In the genomic region with DNA sequence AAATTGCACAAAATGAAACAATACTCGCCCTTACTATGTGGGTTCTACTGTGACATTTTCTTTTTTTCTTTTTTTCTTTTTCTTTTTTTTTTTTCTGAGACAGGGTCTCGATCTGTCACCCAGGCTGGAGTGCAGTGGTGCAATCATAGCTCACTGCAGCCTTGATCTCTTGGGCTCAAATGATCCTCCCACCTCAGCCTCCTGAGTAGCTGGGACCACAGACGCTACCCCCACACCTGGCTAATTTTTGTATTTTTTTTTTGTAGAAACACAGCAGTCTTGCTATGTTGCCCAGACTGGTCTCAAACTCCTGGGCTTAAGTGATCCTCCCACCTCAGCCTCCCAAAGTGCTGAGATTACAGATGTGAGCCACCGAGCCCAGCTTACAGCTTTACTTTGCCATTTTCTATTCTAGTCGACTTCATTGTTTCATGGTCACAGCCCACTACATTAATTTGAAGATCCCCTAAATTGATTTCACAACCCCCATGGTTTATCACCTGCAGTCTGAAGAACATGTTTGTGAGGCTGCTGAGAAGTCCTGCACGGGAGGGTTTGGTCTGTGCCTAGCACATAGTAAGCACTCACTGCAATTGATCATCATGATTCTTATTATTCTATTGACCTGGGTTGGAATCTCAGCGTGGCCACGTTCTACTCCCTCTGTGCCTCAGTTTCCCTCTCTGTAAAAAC, we compare ENCODE assay signal across 10 cellular contexts. TPM values are rescaled to one million over a fixed set of nuclear protein-coding genes. Genes with fewer than 3 reads are reported as not detected.
A peak's percentile ranks its signal among the peaks of the same experiment; 100 is the strongest.
DNase-seq lines count a peak whose midpoint lies in the region; ATAC-seq, FAIRE-seq and TF ChIP-seq lines count a peak whose summit lies in the region.
"Had no signal": no experiment of that assay in that cellular context is flagged by ENCODE, and none has a peak within 500 bp of the region (broad histone marks: within the 10 kb centered on the region; RNA-seq: fewer than 3 reads in every experiment).

No MANE protein-coding gene starts in this region.

- H3K36me3 Mint-ChIP-seq in CD8-positive, alpha-beta T cell, result peaks cover 30% of the 10 kb centered on the region

- H3K4me1 Mint-ChIP-seq in CD8-positive, alpha-beta T cell (ENCODE audit: low read depth), result peaks cover 69% of the 10 kb centered on the region

- no peak overlapping the region for H3K23ac ChIP-seq in H1 (ENCODE audit: insufficient read length)

- no peaks in the 10 kb centered on the region for H3K27me3 ChIP-seq in CD8-positive, alpha-beta T cell (ENCODE audit: insufficient read depth, low read length)
- H3K27me3 ChIP-seq in Panc1 (ENCODE audit: control insufficient read depth, insufficient read depth, low read length), result no peaks in the 10 kb centered on the region
- H3K27me3 ChIP-seq in H1 (replicated peaks in 1 of 4; ENCODE audit: control insufficient read depth in 3 of 4, extremely low read depth in 1 of 4, insufficient read depth in 3 of 4, low read length in 3 of 4), result peaks cover 37 to 83% (median 68%) of the 10 kb centered on the region in 4 experiments
- no peaks in the 10 kb centered on the region for H3K27me3 ChIP-seq in parathyroid adenoma (ENCODE audit: control insufficient read depth, insufficient read depth, low read length)

- H3K27ac ChIP-seq in CD8-positive, alpha-beta T cell (ENCODE audit: low read depth, low read length), result peak overlapping the region; percentile 83
- H3K27ac ChIP-seq in Panc1 (ENCODE audit: low read length) (peak overlapping the region; percentile 75), H1 (ENCODE audit: low read depth, low read length) (no peak overlapping the region), parathyroid adenoma (peak overlapping the region; percentile 83)

- 87% methylated on average over 7 of the region's 8 CpGs; no CpG with 5 or more reads in 1 of the 2 experiments for WGBS in H1 (ENCODE audit: extremely low coverage in 1 of 2, insufficient coverage in 1 of 2, insufficient read length in 1 of 2, insufficient replicate concordance in 2 of 2, low coverage in 1 of 2, low lambda C conversion rate in 2 of 2, missing lambda C conversion rate in 1 of 2), 2 experiments

- H3K23me2 ChIP-seq in H1 (ENCODE audit: low read depth, low read length), result peaks cover 22% of the 10 kb centered on the region

- BruUV-seq in Panc1 (replicated peaks; lab: Mats Ljungman, UMichigan), result TSS peak; percentile 45

- in situ Hi-C loops in Panc1 (cut with HindIII; ENCODE audit: low pct_unique_long_range_greater_than_20kb, low sequenced_read_pairs), result no loop called here

- peaks cover 0 to 6% of the 10 kb centered on the region in 2 experiments for H4K20me1 ChIP-seq in H1 (replicated peaks in 1 of 2; ENCODE audit: control insufficient read depth in 1 of 2, insufficient read depth in 2 of 2, low read length in 2 of 2)

- peak overlapping the region; percentile 95 for H3K4me3 Mint-ChIP-seq in CD8-positive, alpha-beta T cell

- H3K14ac ChIP-seq in H1 (ENCODE audit: insufficient read length), result no peak overlapping the region

- no peak for TF ChIP-seq EP300 in H1 (IDR thresholded peaks at IDR 0.05; ENCODE audit: borderline replicate concordance in 1 of 2, low read depth in 2 of 2, low read length in 2 of 2)

- no peak for FAIRE-seq in H1 (lab: Jason Lieb, UNC)

- peak overlapping the region; percentile 97 for H3K27ac Mint-ChIP-seq in CD8-positive, alpha-beta T cell
- H3K27ac Mint-ChIP-seq: H9 had no signal

- POLR2A ChIA-PET in CD8-positive, alpha-beta T cell (lab: Charles Lee), result no interaction called here
- POLR2A ChIA-PET in Panc1 (lab: Charles Lee), result no interaction called here
- POLR2A ChIA-PET in H1 (lab: Charles Lee; ENCODE audit: partially characterized antibody), result interaction anchor here (1.7 kb wide), 2 partner anchors 24 to 28 kb away, joined by 4 to 6 read pairs; no protein-coding TSS in a partner anchor

- H3K79me2 ChIP-seq in H1 (ENCODE audit: control insufficient read depth in 1 of 2, insufficient read depth in 2 of 2, low read length in 2 of 2), result no peaks in the 10 kb centered on the region
- peaks cover 7% of the 10 kb centered on the region for H3K79me2 ChIP-seq in parathyroid adenoma

- no peaks in the 10 kb centered on the region for H3K79me1 ChIP-seq in H1 (ENCODE audit: low read depth, low read length)

- H3K18ac ChIP-seq in H1 (ENCODE audit: extremely low read depth, low read length), result no peak overlapping the region

- H2BK15ac ChIP-seq in H1 (ENCODE audit: low read length), result no peak overlapping the region

- no peak overlapping the region for H4K5ac ChIP-seq in H1 (ENCODE audit: insufficient read length, low read depth, low read length)

- no peak overlapping the region for H2BK20ac ChIP-seq in H1 (ENCODE audit: low read length)

- TF ChIP-seq CTCF in CD8-positive, alpha-beta T cell (IDR thresholded peaks at IDR 0.05), result no peak
- TF ChIP-seq CTCF in Panc1 (IDR thresholded peaks at IDR 0.05) (no peak), H1 (IDR thresholded peaks at IDR 0.05; ENCODE audit: control extremely low read depth in 1 of 3, insufficient read depth in 1 of 3, low read depth in 1 of 3, low read length in 3 of 3) (no peak), parathyroid adenoma (IDR thresholded peaks at IDR 0.05) (no peak), GM20000 (IDR thresholded peaks at IDR 0.05; ENCODE audit: extremely low read depth, missing control alignments) (no peak)

- H3K4me1 ChIP-seq in CD8-positive, alpha-beta T cell (ENCODE audit: insufficient read depth, low read length), result peaks cover 72% of the 10 kb centered on the region
- H3K4me1 ChIP-seq in Panc1 (ENCODE audit: control insufficient read depth, insufficient read depth, low read length) (peaks cover 48% of the 10 kb centered on the region), H1 (replicated peaks in 1 of 4; ENCODE audit: control insufficient read depth in 3 of 4, insufficient read depth in 4 of 4, low read length in 3 of 4) (peaks cover 11 to 31% (median 15%) of the 10 kb centered on the region in 4 experiments), parathyroid adenoma (peaks cover 24% of the 10 kb centered on the region)

- no peak overlapping the region for H2BK12ac ChIP-seq in H1 (ENCODE audit: low read depth, low read length)

- no peak overlapping the region for H2BK5ac ChIP-seq in H1 (ENCODE audit: low read depth, low read length)

- H3K9me3 ChIP-seq in CD8-positive, alpha-beta T cell (ENCODE audit: low read length), result no peaks in the 10 kb centered on the region
- H3K9me3 ChIP-seq in Panc1 (ENCODE audit: control insufficient read depth, insufficient read depth, low read depth, low read length) (no peaks in the 10 kb centered on the region), H1 (ENCODE audit: insufficient read depth in 2 of 2, low read depth in 1 of 2, low read length in 1 of 2) (no peaks in the 10 kb centered on the region), parathyroid adenoma (ENCODE audit: control insufficient read depth, low read length) (no peaks in the 10 kb centered on the region)

- H2BK120ac ChIP-seq in H1 (replicated peaks; ENCODE audit: low read depth, low read length), result no peak overlapping the region

- H3K4me3 ChIP-seq in CD8-positive, alpha-beta T cell (ENCODE audit: low read depth, low read length), result peak overlapping the region; percentile 13
- H3K4me3 ChIP-seq in Panc1 (ENCODE audit: low read depth in 2 of 2, low read length in 2 of 2), result peak overlapping the region; percentile 12 to 72; a peak in 3 of 4 replicates
- H3K4me3 ChIP-seq in H1 (ENCODE audit: extremely low read depth in 1 of 4, insufficient read depth in 2 of 4, low read depth in 3 of 4, low read length in 4 of 4), result no peak overlapping the region
- H3K4me3 ChIP-seq in parathyroid adenoma (ENCODE audit: low read depth, low read length), result no peak overlapping the region

- H4K91ac ChIP-seq in H1 (replicated peaks; ENCODE audit: insufficient read length, low read length), result no peak overlapping the region

- no peaks in the 10 kb centered on the region for H3K27me3 Mint-ChIP-seq in CD8-positive, alpha-beta T cell (ENCODE audit: low read depth)

- H3K4me2 ChIP-seq in H1 (ENCODE audit: insufficient read depth in 1 of 2, low read depth in 2 of 2, low read length in 2 of 2) (peak overlapping the region; percentile 73 to 96; a peak in 2 of 4 replicates), parathyroid adenoma (ENCODE audit: low read length) (no peak overlapping the region)

- no peak overlapping the region for H4K8ac ChIP-seq in H1 (ENCODE audit: extremely low read depth, insufficient read depth, low read length)

- TF ChIP-seq RAD21 in H1 (IDR thresholded peaks at IDR 0.05 in 1 of 2, conservative IDR thresholded peaks at IDR 0.05 in 1 of 2; ENCODE audit: low read depth in 2 of 2, low read length in 2 of 2), result no peak

- CTCF ChIA-PET in CD8-positive, alpha-beta T cell (lab: Charles Lee), result interaction anchor here (1.1 to 28.9 kb wide), 3 partner anchors 12 to 30 kb away, joined by 3 to 638 read pairs (median 9); no protein-coding TSS in a partner anchor
- CTCF ChIA-PET in Panc1 (lab: Charles Lee) (interaction anchor here (0.7 to 1.3 kb wide), 2 partner anchors 63 to 84 kb away, joined by 4 to 5 read pairs; no protein-coding TSS in a partner anchor), H1 (lab: Charles Lee; ENCODE audit: partially characterized antibody) (interaction anchor here (1.1 to 4.0 kb wide), 6 partner anchors 13 to 30 kb away, joined by 3 to 32 read pairs (median 7); no protein-coding TSS in a partner anchor)

- ATAC-seq in CD8-positive, alpha-beta T cell, result no peak
- ATAC-seq in Panc1, result no peak

- H2AK5ac ChIP-seq in H1 (ENCODE audit: low read depth, low read length), result no peak overlapping the region

- H3K36me3 ChIP-seq in CD8-positive, alpha-beta T cell (ENCODE audit: insufficient read depth, low read length), result no peaks in the 10 kb centered on the region
- H3K36me3 ChIP-seq in Panc1 (ENCODE audit: control insufficient read depth, insufficient read depth, low read length) (no peaks in the 10 kb centered on the region; the same call in 1 of the 2 replicates), H1 (ENCODE audit: control insufficient read depth in 2 of 4, insufficient read depth in 4 of 4, low read length in 3 of 4) (no peaks in the 10 kb centered on the region), parathyroid adenoma (ENCODE audit: control insufficient read depth, insufficient read depth, low read length) (no peaks in the 10 kb centered on the region)

- no peak overlapping the region for H3K4ac ChIP-seq in H1 (replicated peaks; ENCODE audit: insufficient read length, low read depth, low read length)

- H3K9ac ChIP-seq in H1 (replicated peaks in 1 of 4; ENCODE audit: extremely low read depth in 1 of 4, low read depth in 3 of 4, low read length in 3 of 4) (no peak overlapping the region), parathyroid adenoma (no peak overlapping the region)

- no peak overlapping the region for H2AFZ ChIP-seq in H1 (ENCODE audit: low read length)
- H2AFZ ChIP-seq in parathyroid adenoma, result no peak overlapping the region

- intact Hi-C loops in CD8-positive, alpha-beta T cell (cut with DNase I, micrococcal nuclease), result loop anchor here (2.0 to 5.0 kb wide), 4 partner anchors 27 to 965 kb away; a partner anchor contains a TSS
- intact Hi-C loops in Panc1 (cut with micrococcal nuclease; ENCODE audit: unreplicated experiment), result no loop called here

- TF ChIP-seq POLR2A in H1 (IDR thresholded peaks at IDR 0.05; ENCODE audit: control extremely low read depth in 1 of 2, low read depth in 2 of 2, low read length in 2 of 2), result no peak

- no peaks in the 10 kb centered on the region for H3K9me3 Mint-ChIP-seq in CD8-positive, alpha-beta T cell
- H3K9me3 Mint-ChIP-seq: H9 had no signal

- H3K56ac ChIP-seq in H1 (replicated peaks; ENCODE audit: insufficient read length, low read depth, low read length), result no peak overlapping the region

- no peak for DNase-seq in CD8-positive, alpha-beta T cell
- DNase-seq in Panc1 (ENCODE audit: low read depth, low spot score) (no peak), H1 (ENCODE audit: low read depth in 1 of 2, low spot score in 2 of 2) (no peak), GM20000 (ENCODE audit: low spot score) (no peak), NCI-H1105 treated with DMSO at 0.1 percent for 48 hours (lab: John Stamatoyannopoulos, UW) (no peak), DMS153 treated with DMSO at 0.1 percent for 48 hours (lab: John Stamatoyannopoulos, UW; ENCODE audit: unreplicated experiment) (no peak)
- DNase-seq in NK-92 treated with Interleukin-12 subunit alpha and Interleukin-12 subunit beta, amount 100 ng/mL, for 24 hours (lab: John Stamatoyannopoulos, UW), result no peak
- DNase-seq: activated effector memory CD4-positive, alpha-beta T cell treated with anti-CD3 and anti-CD28 coated beads, Interleukin-2, amount 50 U/mL, for 16 hours; H9 had no signal

RNA-seq across cellular contexts. Expression of a gene that starts 3.8 kb away (rescaled TPM):
- 100 to 1,000 TPM; 107 to 116 TPM for total RNA-seq in CD8-positive, alpha-beta T cell
- 48.5 TPM for total RNA-seq in Panc1 (2021; ENCODE audit: unreplicated experiment)
- polyA plus RNA-seq in Panc1 (2012; ENCODE audit: insufficient read length), result 80.9 TPM
- 1.7 and 2.4 TPM in 2 replicates for total RNA-seq in H1 (2021; fragmentation: NEBNext Ultra II Directional; extraction: Animal tissue kit (Norgen Biotek cat#: 25700))
- 0.88 and 3.0 TPM in 2 replicates for polyA plus RNA-seq in H1 (2011; rRNA removed)
- 1.5 TPM for polyA plus RNA-seq in H1 (2011; cell fraction: cytosol; rRNA removed)
- polyA plus RNA-seq in H1 (2011; cell fraction: nucleus; rRNA removed), result 2.2 TPM
- 1.7 to 3.7 TPM (median 2.5 TPM) in 4 replicates for polyA plus RNA-seq in H1 (2012, experiment 1 of 2)
- polyA plus RNA-seq in H1 (2012, experiment 2 of 2), result 2.0 TPM
- polyA plus RNA-seq in H1 (2013, experiment 1 of 2), result 2.5 TPM
- polyA plus RNA-seq in H1 (2013, experiment 2 of 2), result 3.0 TPM
- 0.24 and 0.28 TPM in 2 replicates for polyA minus RNA-seq in H1 (2011; rRNA and poly(A)+ RNA removed)
- 2.6 TPM for polyA minus RNA-seq in H1 (2011; cell fraction: cytosol; rRNA and poly(A)+ RNA removed)
- 1.2 TPM for polyA minus RNA-seq in H1 (2011; cell fraction: nucleus; rRNA and poly(A)+ RNA removed)

RNA-seq across cellular contexts. Expression of a gene that starts 25.4 kb away (rescaled TPM):
- not detected for total RNA-seq in CD8-positive, alpha-beta T cell
- 0.80 TPM for total RNA-seq in Panc1 (2021; ENCODE audit: unreplicated experiment)
- polyA plus RNA-seq in Panc1 (2012; ENCODE audit: insufficient read length), result 2.3 TPM
- total RNA-seq in H1 (2021; fragmentation: NEBNext Ultra II Directional; extraction: Animal tissue kit (Norgen Biotek cat#: 25700)), result 17.4 and 19.2 TPM in 2 replicates
- 35.7 and 53.4 TPM in 2 replicates for polyA plus RNA-seq in H1 (2011; rRNA removed)
- polyA plus RNA-seq in H1 (2011; cell fraction: cytosol; rRNA removed), result 29.6 TPM
- 73.8 TPM for polyA plus RNA-seq in H1 (2011; cell fraction: nucleus; rRNA removed)
- 10.4 to 27.8 TPM (median 20.4 TPM) in 4 replicates for polyA plus RNA-seq in H1 (2012, experiment 1 of 2)
- 14.5 TPM for polyA plus RNA-seq in H1 (2012, experiment 2 of 2)
- 15.0 TPM for polyA plus RNA-seq in H1 (2013, experiment 1 of 2)
- polyA plus RNA-seq in H1 (2013, experiment 2 of 2), result 13.7 TPM
- polyA minus RNA-seq in H1 (2011; rRNA and poly(A)+ RNA removed), result 20.2 and 26.7 TPM in 2 replicates
- 23.1 TPM for polyA minus RNA-seq in H1 (2011; cell fraction: cytosol; rRNA and poly(A)+ RNA removed)
- 37.0 TPM for polyA minus RNA-seq in H1 (2011; cell fraction: nucleus; rRNA and poly(A)+ RNA removed)

RNA-seq across cellular contexts. Expression of a gene that starts 53.3 kb away (rescaled TPM):
- not detected for total RNA-seq in CD8-positive, alpha-beta T cell
- not detected for total RNA-seq in Panc1 (2021; ENCODE audit: unreplicated experiment)
- polyA plus RNA-seq in Panc1 (2012; ENCODE audit: insufficient read length), result not detected
- not detected in 2 replicates for total RNA-seq in H1 (2021; fragmentation: NEBNext Ultra II Directional; extraction: Animal tissue kit (Norgen Biotek cat#: 25700))
- polyA plus RNA-seq in H1 (2011; rRNA removed), result not detected in 2 replicates
- not detected for polyA plus RNA-seq in H1 (2011; cell fraction: cytosol; rRNA removed)
- polyA plus RNA-seq in H1 (2011; cell fraction: nucleus; rRNA removed), result not detected
- not detected in 4 replicates for polyA plus RNA-seq in H1 (2012, experiment 1 of 2)
- polyA plus RNA-seq in H1 (2012, experiment 2 of 2), result not detected
- polyA plus RNA-seq in H1 (2013, experiment 1 of 2), result not detected
- polyA plus RNA-seq in H1 (2013, experiment 2 of 2), result not detected
- polyA minus RNA-seq in H1 (2011; rRNA and poly(A)+ RNA removed), result not detected in 2 replicates
- not detected for polyA minus RNA-seq in H1 (2011; cell fraction: cytosol; rRNA and poly(A)+ RNA removed)
- not detected for polyA minus RNA-seq in H1 (2011; cell fraction: nucleus; rRNA and poly(A)+ RNA removed)
- total RNA-seq: H9 had no signal

RNA-seq across cellular contexts. Expression of a gene that starts 56.6 kb away (rescaled TPM):
- not detected for total RNA-seq in CD8-positive, alpha-beta T cell
- total RNA-seq in Panc1 (2021; ENCODE audit: unreplicated experiment), result 21.5 TPM
- polyA plus RNA-seq in Panc1 (2012; ENCODE audit: insufficient read length), result 85.2 TPM
- total RNA-seq in H1 (2021; fragmentation: NEBNext Ultra II Directional; extraction: Animal tissue kit (Norgen Biotek cat#: 25700)), result 81.4 and 83.0 TPM in 2 replicates
- polyA plus RNA-seq in H1 (2011; rRNA removed), result 32.5 and 84.3 TPM in 2 replicates
- 29.6 TPM for polyA plus RNA-seq in H1 (2011; cell fraction: cytosol; rRNA removed)
- 172 TPM for polyA plus RNA-seq in H1 (2011; cell fraction: nucleus; rRNA removed)
- polyA plus RNA-seq in H1 (2012, experiment 1 of 2), result 73.9 to 108 TPM (median 100 TPM) in 4 replicates
- 60.5 TPM for polyA plus RNA-seq in H1 (2012, experiment 2 of 2)
- 107 TPM for polyA plus RNA-seq in H1 (2013, experiment 1 of 2)
- 98.4 TPM for polyA plus RNA-seq in H1 (2013, experiment 2 of 2)
- 12.6 and 16.0 TPM in 2 replicates for polyA minus RNA-seq in H1 (2011; rRNA and poly(A)+ RNA removed)
- polyA minus RNA-seq in H1 (2011; cell fraction: cytosol; rRNA and poly(A)+ RNA removed), result 45.1 TPM
- polyA minus RNA-seq in H1 (2011; cell fraction: nucleus; rRNA and poly(A)+ RNA removed), result 38.0 TPM

Comparison
In these comparisons a context has a peak if more than half of its experiments do, and no peak if none do; other contexts are left out.
1. H3K4me3 ChIP-seq: peak in CD8-positive, alpha-beta T cell (single experiment) and Panc1 (2 of 2); none in H1 (0 of 4) and parathyroid adenoma (single experiment).
2. RNA of a gene that starts 3.8 kb away (total RNA-seq): 107 to 116 TPM in CD8-positive, alpha-beta T cell and 48.5 TPM in Panc1 (single experiment); 1.7 to 2.4 TPM in H1; every median in the first group is over 10 times any median in the second.
3. RNA of a gene that starts 25.4 kb away (total RNA-seq): 17.4 to 19.2 TPM in H1; 0.80 TPM in Panc1 (single experiment) and not detected in CD8-positive, alpha-beta T cell; every median in the first group is over 10 times any median in the second.